8 cellular contexts compared by ENCODE assay signal in genomic region chr3:14143826-14144225, GRCh38. TPM values are rescaled to one million over a fixed set of nuclear protein-coding genes. Genes with fewer than 3 reads are reported as not detected.
DNase-seq lines count a peak whose midpoint lies in the region; ATAC-seq and TF ChIP-seq lines count a peak whose summit lies in the region.

No MANE protein-coding gene starts in this region.

- POLR2A ChIA-PET in PC-3 (lab: Charles Lee; ENCODE audit: unreplicated experiment), result interaction anchor here (1.0 to 2.4 kb wide), 2 partner anchors 19 to 35 kb away, joined by 5 to 13 read pairs; partner anchors contain the start of genes CHCHD4, LSM3, TMEM43 and XPC

- no peak overlapping the region for H2AFZ ChIP-seq in PC-3 (ENCODE audit: low read length)

- peaks cover 8% of the 10 kb centered on the region for H3F3A ChIP-seq in PC-3 (ENCODE audit: low read length, unreplicated experiment)

- H3K4me1 ChIP-seq in PC-3 (ENCODE audit: insufficient read depth, low read length) (peaks cover 32% of the 10 kb centered on the region), duodenal mucosa (ENCODE audit: control insufficient read depth in 1 of 2, insufficient read depth in 2 of 2, low read length in 2 of 2) (peaks cover 19 to 27% of the 10 kb centered on the region in 2 donors), mucosa of rectum (ENCODE audit: control insufficient read depth in 2 of 2, insufficient read depth in 2 of 2, low read length in 2 of 2) (peaks cover 18 to 23% of the 10 kb centered on the region in 2 donors)

- H3K9me3 ChIP-seq in PC-3 (ENCODE audit: low read length) (no peaks in the 10 kb centered on the region), duodenal mucosa (ENCODE audit: control insufficient read depth in 1 of 2, low read length in 2 of 2) (no peaks in the 10 kb centered on the region), mucosa of rectum (ENCODE audit: control insufficient read depth in 2 of 2, low read length in 2 of 2) (no peaks in the 10 kb centered on the region)

- H3K4me3 ChIP-seq in PC-3 (ENCODE audit: low read length) (peak overlapping the region; percentile 14; the same call in 1 of the 2 replicates), duodenal mucosa (ENCODE audit: low read depth in 1 of 2, low read length in 2 of 2) (peak overlapping the region in 1 of 2 donors; percentile 19), mucosa of rectum (ENCODE audit: low read length in 2 of 2) (peak overlapping the region in 1 of 2 donors; percentile 10)

- H3K36me3 ChIP-seq in PC-3 (ENCODE audit: low read depth, low read length), result peaks cover 7% of the 10 kb centered on the region; the same call in 1 of the 2 replicates
- H3K36me3 ChIP-seq in duodenal mucosa (ENCODE audit: control insufficient read depth in 1 of 2, insufficient read depth in 2 of 2, low read length in 2 of 2), result peaks cover 40 to 70% of the 10 kb centered on the region in 2 donors
- H3K36me3 ChIP-seq in mucosa of rectum (ENCODE audit: control insufficient read depth in 2 of 2, insufficient read depth in 2 of 2, low read length in 2 of 2), result peaks cover 44 to 45% of the 10 kb centered on the region in 2 donors

- H3K9ac ChIP-seq in PC-3 (ENCODE audit: low read length) (peak overlapping the region; percentile 76), duodenal mucosa (ENCODE audit: low read depth in 1 of 2, low read length in 2 of 2) (peak overlapping the region; percentile 22 to 45), mucosa of rectum (ENCODE audit: low read depth in 1 of 2, low read length in 2 of 2) (peak overlapping the region in 1 of 2 donors; percentile 19)

- CTCF ChIA-PET in PC-3 (lab: Charles Lee), result interaction anchor here (0.6 to 0.7 kb wide), 2 partner anchors 21 to 622 kb away, joined by 3 to 4 read pairs; no protein-coding TSS in a partner anchor

- intact Hi-C loops in PC-3 (cut with micrococcal nuclease), result loop anchor here (1.0 to 2.0 kb wide), 3 partner anchors 20 to 35 kb away; partner anchors contain the start of genes CHCHD4, LSM3 and XPC

- peak overlapping the region; percentile 94 for H3K27ac ChIP-seq in PC-3 (ENCODE audit: low read length)
- H3K27ac ChIP-seq in duodenal mucosa (ENCODE audit: low read depth, low read length), result peak overlapping the region; percentile 86
- peak overlapping the region; percentile 78 to 82 for H3K27ac ChIP-seq in mucosa of rectum (ENCODE audit: low read depth in 2 of 2, low read length in 2 of 2)

- ATAC-seq in PC-3 (peak; percentile 54), HG03135 (IDR thresholded peaks at IDR 0.05; ENCODE audit: unreplicated experiment) (no peak)

- H4K20me1 ChIP-seq in PC-3 (ENCODE audit: low read length), result no peaks in the 10 kb centered on the region

- no peaks in the 10 kb centered on the region for H3K27me3 ChIP-seq in PC-3 (ENCODE audit: low read length)
- no peaks in the 10 kb centered on the region for H3K27me3 ChIP-seq in duodenal mucosa (ENCODE audit: control insufficient read depth in 1 of 2, insufficient read depth in 2 of 2, low read length in 2 of 2)
- H3K27me3 ChIP-seq in mucosa of rectum (ENCODE audit: control insufficient read depth in 2 of 2, insufficient read depth in 2 of 2, low read length in 2 of 2), result no peaks in the 10 kb centered on the region

- H3K79me2 ChIP-seq in PC-3 (ENCODE audit: low read length), result no peaks in the 10 kb centered on the region

- no peak for TF ChIP-seq CTCF in PC-3 (conservative IDR thresholded peaks at IDR 0.05; ENCODE audit: low read depth, low read length)

- DNase-seq in ELR (ENCODE audit: low read depth), result peak; percentile 94
- DNase-seq in PC-3, result peak; percentile 88
- DNase-seq in NCI-H1417 treated with DMSO at 0.1 percent for 48 hours (lab: John Stamatoyannopoulos, UW), result no peak
- no peak for DNase-seq in activated T-cell treated with anti-CD3 and anti-CD28 coated beads, Interleukin-2, amount 50 U/mL, for 48 hours
- DNase-seq in HuH-7.5 (ENCODE audit: low spot score), result no peak

- BruUV-seq in PC-3 (replicated peaks; lab: Mats Ljungman, UMichigan), result no TSS peak

- no peaks in the 10 kb centered on the region for H3K9me2 ChIP-seq in PC-3 (replicated peaks; ENCODE audit: low read length)

- peak overlapping the region; percentile 70 for H3K4me2 ChIP-seq in PC-3 (ENCODE audit: low read length)

RNA-seq across cellular contexts. Expression of gene TMEM43, which starts 19.0 kb away (rescaled TPM):
- 78.6 and 83.1 TPM in 2 replicates for total RNA-seq in PC-3 (2014; rRNA removed)

RNA-seq across cellular contexts. Expression of gene CHCHD4, which starts 19.2 kb away (rescaled TPM):
- 39.5 and 43.3 TPM in 2 replicates for total RNA-seq in PC-3 (2014; rRNA removed)

RNA-seq across cellular contexts. Expression of gene XPC, which starts 34.6 kb away (rescaled TPM):
- total RNA-seq in PC-3 (2014; rRNA removed), result 24.3 and 26.1 TPM in 2 replicates

RNA-seq across cellular contexts. Expression of gene LSM3, which starts 34.8 kb away (rescaled TPM):
- 22.0 and 27.2 TPM in 2 replicates for total RNA-seq in PC-3 (2014; rRNA removed)

Comparison
In these comparisons a context has a peak if more than half of its experiments do, and no peak if none do; other contexts are left out.
1. DNase-seq: peak in ELR (single experiment) and PC-3 (single experiment); none in NCI-H1417 treated with DMSO at 0.1 percent for 48 hours (single experiment), activated T-cell treated with anti-CD3 and anti-CD28 coated beads, Interleukin-2, amount 50 U/mL, for 48 hours (0 of 2) and HuH-7.5 (single experiment).
2. Peak in every context shown above with its lines, with median percentiles within 50 percentile points of each other: H3K27ac ChIP-seq.